19 cellular contexts compared by ENCODE assay signal in genomic region chr21:44763451-44764318, GRCh38. TPM values are rescaled to one million over a fixed set of nuclear protein-coding genes. Genes with fewer than 3 reads are reported as not detected.
DNase-seq lines count a peak whose midpoint lies in the region; ATAC-seq, FAIRE-seq and TF ChIP-seq lines count a peak whose summit lies in the region.
"Had no signal": no experiment of that assay in that cellular context is flagged by ENCODE, and none has a peak within 500 bp of the region (broad histone marks: within the 10 kb centered on the region; RNA-seq: fewer than 3 reads in every experiment).

No MANE protein-coding gene starts in this region.

- H3K9me3 ChIP-seq in small intestine (ENCODE audit: control insufficient read depth, low read depth), result no peaks in the 10 kb centered on the region
- H3K9me3 ChIP-seq: SK-N-SH had no signal

- H3K4me1 Mint-ChIP-seq in MCF 10A (ENCODE audit: insufficient read depth, unreplicated experiment), result peaks cover 22% of the 10 kb centered on the region

- WGBS in small intestine, 3 donors, result 14 to 75% (median 42%) methylated on average over 13 to 25 of the region's 25 CpGs

- CTCF ChIA-PET in MCF 10A (lab: Yijun Ruan, JAX), result interaction anchor here (0.9 to 1.6 kb wide), 2 partner anchors 253 kb away, joined by 3 to 8 read pairs; no protein-coding TSS in a partner anchor

- no peak for TF ChIP-seq CTCF in MCF 10A (IDR thresholded peaks at IDR 0.05; ENCODE audit: unreplicated experiment)

- H3K27me3 ChIP-seq in H7 (ENCODE audit: control insufficient read depth, insufficient read depth, low read length) (no peaks in the 10 kb centered on the region), small intestine (ENCODE audit: control insufficient read depth in 2 of 2, insufficient read depth in 2 of 2, low read length in 2 of 2) (no peaks in the 10 kb centered on the region)

- no peak overlapping the region for H3K4me3 Mint-ChIP-seq in MCF 10A (ENCODE audit: unreplicated experiment)

- no peak overlapping the region for H3K27ac Mint-ChIP-seq in MCF 10A (ENCODE audit: low read depth, unreplicated experiment)

- DNase-seq in COR-L47 (lab: John Stamatoyannopoulos, UW) (peak; percentile 11), H7 (peak; percentile 50), islet precursor cell (peak; percentile 38), small intestine (peak; percentile 14), Kasumi-1 (lab: John Stamatoyannopoulos, UW) (no peak), MCF 10A (ENCODE audit: unreplicated experiment) (no peak)
- DNase-seq: ACHN, NCI-H1105, NCI-H1694, NCI-H2227 treated with DMSO at 0.1 percent for 48 hours, NCI-H510A treated with DMSO at 0.1 percent for 48 hours, NCI-H774, RPMI8226, SHP77 treated with DMSO at 0.1 percent for 48 hours, SK-N-SH had no signal

- no peak overlapping the region for H3K27ac ChIP-seq in small intestine (ENCODE audit: low read depth in 1 of 2, low read length in 1 of 2)
- H3K27ac ChIP-seq: C4-2B had no signal

- no peak for FAIRE-seq in small intestine (lab: Jason Lieb, UNC)
- FAIRE-seq: G401.6, H54 had no signal

- intact Hi-C loops in MCF 10A (cut with micrococcal nuclease), result no loop called here

- H3K36me3 ChIP-seq in H7 (replicated peaks; ENCODE audit: control insufficient read depth, insufficient read depth, low read length) (no peaks in the 10 kb centered on the region), small intestine (ENCODE audit: control insufficient read depth in 2 of 2, insufficient read depth in 2 of 2, low read length in 2 of 2) (no peaks in the 10 kb centered on the region)

- H3K4me3 ChIP-seq in H7 (ENCODE audit: insufficient read depth, low read depth, low read length) (no peak overlapping the region), small intestine (ENCODE audit: low read depth in 1 of 2, low read length in 2 of 2) (no peak overlapping the region)

- no TSS peak for BruUV-seq in MCF 10A (replicated peaks; lab: Mats Ljungman, UMichigan)

- ATAC-seq in HG03520 (IDR thresholded peaks at IDR 0.05; ENCODE audit: unreplicated experiment), result no peak

- H3K27me3 Mint-ChIP-seq in MCF 10A (ENCODE audit: insufficient read depth, unreplicated experiment), result no peaks in the 10 kb centered on the region

- no peaks in the 10 kb centered on the region for H3K4me1 ChIP-seq in small intestine (ENCODE audit: control insufficient read depth in 2 of 2, insufficient read depth in 1 of 2, low read depth in 1 of 2, low read length in 1 of 2)

- POLR2A ChIA-PET in MCF 10A (lab: Yijun Ruan, JAX), result no interaction called here

- no peaks in the 10 kb centered on the region for H3K9me3 Mint-ChIP-seq in MCF 10A (ENCODE audit: unreplicated experiment)

- H3K36me3 Mint-ChIP-seq in MCF 10A (ENCODE audit: insufficient read depth, unreplicated experiment), result peaks cover 17% of the 10 kb centered on the region

RNA-seq across cellular contexts. Expression of gene UBE2G2, which starts 37.9 kb away (rescaled TPM):
- 66.4 and 76.8 TPM in 2 replicates for total RNA-seq in H7 (2014; rRNA removed; shearing (Covaris generic))
- 10 to 100 TPM; 30.0 to 40.5 (median 37.0) TPM for polyA plus RNA-seq in small intestine
- total RNA-seq in MCF 10A (2022), result 122 and 147 TPM in 2 replicates

RNA-seq across cellular contexts. Expression of gene TSPEAR, which starts 52.3 kb away (rescaled TPM):
- 1.0 and 1.8 TPM in 2 replicates for total RNA-seq in H7 (2014; rRNA removed; shearing (Covaris generic))
- polyA plus RNA-seq in small intestine, result under 1 TPM in 2 of 3 donors, not detected in 1; 0.09 to 0.27 TPM
- total RNA-seq in MCF 10A (2022), result not detected in 2 replicates

RNA-seq across cellular contexts. Expression of gene SUMO3, which starts 54.2 kb away (rescaled TPM):
- 80.8 and 91.1 TPM in 2 replicates for total RNA-seq in H7 (2014; rRNA removed; shearing (Covaris generic))
- 10 to 100 TPM; 70.8 to 78.6 (median 76.0) TPM for polyA plus RNA-seq in small intestine
- 59.5 and 62.3 TPM in 2 replicates for total RNA-seq in MCF 10A (2022)

Comparison
In these comparisons a context has a peak if more than half of its experiments do, and no peak if none do; other contexts are left out.
1. DNase-seq: peak in COR-L47 (single experiment), H7 (single experiment), islet precursor cell (single experiment) and small intestine (single experiment); none in Kasumi-1 (0 of 2) and MCF 10A (single experiment).